11 cellular contexts compared by ENCODE assay signal in genomic region chr4:126907389-126907788, GRCh38.
"Had no signal": no experiment of that assay in that cellular context is flagged by ENCODE, and none has a peak within 500 bp of the region (broad histone marks: within the 10 kb centered on the region; RNA-seq: fewer than 3 reads in every experiment).

No MANE protein-coding gene starts in this region.

- H3K36me3 ChIP-seq: HAP-1 had no signal

- ATAC-seq: GM23338, HCT116 had no signal

- H3K27ac ChIP-seq: GM23248 had no signal

- FAIRE-seq: H1, H54 had no signal

- H3K9ac ChIP-seq: GM23248 had no signal

- H3K9me3 ChIP-seq: HAP-1 had no signal

- H3K4me2 ChIP-seq: GM23338 had no signal

- H3K4me3 ChIP-seq: GM23248, GM23338, HAP-1 had no signal

- DNase-seq: GM23248, GOT3, H7, H9, HCEC 1CT, HFFc6 had no signal

- H2AFZ ChIP-seq: GM23248, GM23338 had no signal

- H3K4me1 ChIP-seq: HAP-1 had no signal
